Comparison of ENCODE assay signal across 16 cellular contexts in genomic region chr17:4040784-4041183, GRCh38.
"Had no signal": no experiment of that assay in that cellular context is flagged by ENCODE, and none has a peak within 500 bp of the region (broad histone marks: within the 10 kb centered on the region; RNA-seq: fewer than 3 reads in every experiment).

No MANE protein-coding gene starts in this region.

- H3K27me3 Mint-ChIP-seq: naive thymus-derived CD8-positive, alpha-beta T cell; T-helper 17 cell had no signal

- H3K27me3 ChIP-seq: tibial artery, uterus had no signal

- H3K27ac ChIP-seq: tibial artery, uterus, VCaP had no signal

- DNase-seq: activated CD4-positive, alpha-beta T cell treated with anti-CD3 and anti-CD28 coated beads for 1 hour; activated CD8-positive, alpha-beta memory T cell treated with anti-CD3 and anti-CD28 coated beads for 24 hours; activated CD8-positive, alpha-beta memory T cell treated with anti-CD3 and anti-CD28 coated beads, Interleukin-2, amount 50 U/mL, for 48 hours; activated effector memory CD4-positive, alpha-beta T cell treated with anti-CD3 and anti-CD28 coated beads, Interleukin-2, amount 50 U/mL, for 16 hours; activated naive CD4-positive, alpha-beta T cell treated with anti-CD3 and anti-CD28 coated beads, Interleukin-2, amount 50 U/mL, for 16 hours; activated T-cell treated with anti-CD3 and anti-CD28 coated beads, Interleukin-2, amount 50 U/mL, for 48 hours; effector memory CD4-positive, alpha-beta T cell; foreskin fibroblast; mesendoderm; naive thymus-derived CD8-positive, alpha-beta T cell; retina; stimulated activated naive CD4-positive, alpha-beta T cell; T-helper 17 cell; tibial artery; uterus had no signal

- H3K4me3 Mint-ChIP-seq: naive thymus-derived CD8-positive, alpha-beta T cell; T-helper 17 cell had no signal

- H3K4me3 ChIP-seq: tibial artery, uterus had no signal

- H3K9me3 Mint-ChIP-seq: naive thymus-derived CD8-positive, alpha-beta T cell had no signal

- H3K9me3 ChIP-seq: tibial artery, uterus had no signal

- ATAC-seq: naive thymus-derived CD8-positive, alpha-beta T cell; T-helper 17 cell had no signal

- H3K4me1 ChIP-seq: tibial artery, uterus had no signal

- H3K36me3 ChIP-seq: uterus had no signal
